ENCODE assay signal across 9 cellular contexts in the genomic region with DNA sequence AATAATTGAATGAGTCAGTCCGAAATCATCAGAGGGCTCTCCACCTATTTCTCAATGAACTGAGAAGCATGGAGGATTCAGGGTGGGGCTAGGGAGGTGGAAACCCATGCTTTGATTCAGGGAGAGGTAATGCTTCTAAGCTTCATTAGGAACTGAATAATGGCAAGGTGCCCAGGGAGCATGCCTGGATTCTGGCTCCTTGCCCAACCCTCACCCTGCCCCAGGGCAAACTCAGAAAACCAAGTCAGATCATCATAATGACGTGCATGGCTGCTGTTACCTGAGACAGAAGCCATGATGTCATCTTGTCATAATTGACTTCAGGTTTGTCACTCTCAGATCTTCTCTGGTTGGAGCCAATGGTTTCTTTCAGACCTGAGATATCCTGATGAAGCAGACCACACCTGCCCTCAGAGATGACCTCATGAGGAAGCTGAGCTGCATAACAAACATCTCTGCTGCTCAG.
DNase-seq lines count a peak whose midpoint lies in the region; ATAC-seq, FAIRE-seq and TF ChIP-seq lines count a peak whose summit lies in the region.
"Had no signal": no experiment of that assay in that cellular context is flagged by ENCODE, and none has a peak within 500 bp of the region (broad histone marks: within the 10 kb centered on the region; RNA-seq: fewer than 3 reads in every experiment).

No MANE protein-coding gene starts in this region.

- H4K8ac ChIP-seq in IMR-90 (ENCODE audit: low read depth in 2 of 2, low read length in 2 of 2) (no peak overlapping the region), neuronal stem cell (ENCODE audit: low read depth, low read length) (no peak overlapping the region)

- no peak overlapping the region for H3K23ac ChIP-seq in IMR-90 (ENCODE audit: low read depth, low read length)
- no peak overlapping the region for H3K23ac ChIP-seq in neuronal stem cell (ENCODE audit: low read depth, low read length, poor library complexity)

- no peak overlapping the region for H2AK9ac ChIP-seq in IMR-90 (replicated peaks; ENCODE audit: low read depth, low read length, poor library complexity)

- intact Hi-C loops in IMR-90 (cut with micrococcal nuclease): no loop called here

- WGBS in IMR-90 (ENCODE audit: extremely low coverage in 2 of 2, insufficient read length in 1 of 2), 2 experiments: 83% methylated on average over 1 of the region's 2 CpGs; no CpG with 5 or more reads in 1 of the 2 experiments
- WGBS in neuronal stem cell (ENCODE audit: extremely low coverage in 2 of 2, insufficient read length in 2 of 2, insufficient replicate concordance in 1 of 2), 2 donors: no CpG with 5 or more reads among the region's 2 CpGs

- H3K56ac ChIP-seq in IMR-90 (ENCODE audit: extremely low read depth, insufficient read depth, low read length): no peak overlapping the region

- H3K4me1 ChIP-seq in IMR-90 (ENCODE audit: control insufficient read depth, insufficient read depth, low read length) (peaks cover 11% of the 10 kb centered on the region), keratinocyte (ENCODE audit: control insufficient read depth, extremely low read depth, insufficient read depth, low read length) (peaks cover 26% of the 10 kb centered on the region), neuronal stem cell (ENCODE audit: control insufficient read depth in 2 of 2, insufficient read depth in 1 of 2, low read depth in 1 of 2, low read length in 2 of 2) (no peaks in the 10 kb centered on the region)

- H3K4me2 ChIP-seq in IMR-90 (ENCODE audit: low read depth, low read length) (no peak overlapping the region), keratinocyte (ENCODE audit: control insufficient read depth, extremely low read depth, insufficient read depth, low read depth, low read length) (peak overlapping the region; percentile 64), neuronal stem cell (ENCODE audit: insufficient read depth, low read length, poor library complexity, severe bottlenecking) (no peak overlapping the region)

- DNase-seq in COR-L47 (lab: John Stamatoyannopoulos, UW) (peak; percentile 88), IMR-90 (peak; percentile 61), RWPE1 (ENCODE audit: low spot score) (peak; percentile 99), keratinocyte (ENCODE audit: low read depth, low spot score) (peak; percentile 99), neuronal stem cell (ENCODE audit: low spot score) (no peak), NCI-H2227 treated with DMSO at 0.1 percent for 48 hours (lab: John Stamatoyannopoulos, UW) (no peak), erythroblast (lab: John Stamatoyannopoulos, UW) (no peak), islet precursor cell (no peak)
- DNase-seq: dorsolateral prefrontal cortex had no signal

- H3K9me3 ChIP-seq in IMR-90 (ENCODE audit: control insufficient read depth, insufficient read depth, low read length): peaks cover 2% of the 10 kb centered on the region; the same call in 1 of the 2 replicates
- H3K9me3 ChIP-seq in keratinocyte (ENCODE audit: control insufficient read depth, low read depth, low read length): no peaks in the 10 kb centered on the region
- no peaks in the 10 kb centered on the region for H3K9me3 ChIP-seq in neuronal stem cell (replicated peaks in 1 of 2; ENCODE audit: control insufficient read depth in 2 of 2, insufficient read depth in 1 of 2, low read depth in 1 of 2, low read length in 2 of 2)

- no peak overlapping the region; the same call in 1 of the 2 replicates for H4K91ac ChIP-seq in IMR-90 (ENCODE audit: insufficient read depth, low read depth, low read length)
- H4K91ac ChIP-seq in neuronal stem cell (ENCODE audit: low read depth, low read length, poor library complexity): no peak overlapping the region

- TF ChIP-seq POLR2A in IMR-90 (IDR thresholded peaks at IDR 0.05; ENCODE audit: low read depth, low read length) (no peak), erythroblast (IDR thresholded peaks at IDR 0.05; ENCODE audit: low read length) (no peak)

- H2AK5ac ChIP-seq in IMR-90 (ENCODE audit: low read depth, low read length) (0 out of 2 replicates have a peak overlapping the region, but pooled peaks have one; percentile 0), neuronal stem cell (ENCODE audit: low read depth, low read length) (no peak overlapping the region)

- H3K4ac ChIP-seq in IMR-90 (ENCODE audit: low read depth, low read length) (no peak overlapping the region), neuronal stem cell (ENCODE audit: low read length) (no peak overlapping the region)

- H3K18ac ChIP-seq in IMR-90 (ENCODE audit: low read depth, low read length) (no peak overlapping the region), neuronal stem cell (ENCODE audit: low read length) (no peak overlapping the region)

- H2BK120ac ChIP-seq in IMR-90 (ENCODE audit: low read depth, low read length) (peak overlapping the region; percentile 9; the same call in 1 of the 2 replicates), neuronal stem cell (ENCODE audit: low read depth, low read length) (no peak overlapping the region)

- no peak overlapping the region for H3K4me3 ChIP-seq in IMR-90 (ENCODE audit: insufficient read depth, low read depth, low read length)
- no peak overlapping the region for H3K4me3 ChIP-seq in keratinocyte (ENCODE audit: control insufficient read depth in 2 of 3, extremely low read depth in 1 of 3, insufficient read depth in 2 of 3, low read depth in 1 of 3, low read length in 3 of 3)
- no peak overlapping the region for H3K4me3 ChIP-seq in neuronal stem cell (ENCODE audit: low read length in 2 of 2)
- H3K4me3 ChIP-seq: dorsolateral prefrontal cortex had no signal

- H3K36me3 ChIP-seq in IMR-90 (ENCODE audit: control insufficient read depth, insufficient read depth, low read length) (no peaks in the 10 kb centered on the region), keratinocyte (ENCODE audit: control insufficient read depth in 2 of 2, extremely low read depth in 1 of 2, insufficient read depth in 2 of 2, low read length in 2 of 2) (no peaks in the 10 kb centered on the region), neuronal stem cell (replicated peaks in 1 of 2; ENCODE audit: control insufficient read depth in 2 of 2, insufficient read depth in 2 of 2, low read length in 2 of 2) (no peaks in the 10 kb centered on the region)

- H4K5ac ChIP-seq in IMR-90 (ENCODE audit: low read depth, low read length): no peak overlapping the region

- H3K9ac ChIP-seq in IMR-90 (ENCODE audit: low read depth, low read length): no peak overlapping the region
- no peak overlapping the region for H3K9ac ChIP-seq in keratinocyte (ENCODE audit: control insufficient read depth, extremely low read depth, insufficient read depth, low read length)
- no peak overlapping the region for H3K9ac ChIP-seq in neuronal stem cell (ENCODE audit: low read depth, low read length, poor library complexity)

- no peak overlapping the region for H2BK20ac ChIP-seq in IMR-90 (ENCODE audit: low read depth, low read length)

- peaks cover 18% of the 10 kb centered on the region; the same call in 1 of the 2 replicates for H3K9me1 ChIP-seq in IMR-90 (ENCODE audit: insufficient read depth, low read length)
- H3K9me1 ChIP-seq in keratinocyte (ENCODE audit: control insufficient read depth, extremely low read depth, insufficient read depth, low read length): no peaks in the 10 kb centered on the region

- dilution Hi-C loops in IMR-90 (cut with HindIII; ENCODE audit: low sequenced_read_pairs, unreplicated experiment): no loop called here
- dilution Hi-C loops in keratinocyte (cut with MboI; ENCODE audit: extremely low pct_ligation_motif_present, low sequenced_read_pairs): no loop called here

- in situ Hi-C loops in IMR-90 (cut with MboI; ENCODE audit: low sequenced_read_pairs): no loop called here

- no peak overlapping the region for H2BK12ac ChIP-seq in neuronal stem cell (ENCODE audit: low read length)

- peak; percentile 51 for ATAC-seq in IMR-90 (ENCODE audit: low read depth)

- no peaks in the 10 kb centered on the region for H3K79me2 ChIP-seq in keratinocyte (ENCODE audit: control insufficient read depth, insufficient read depth, low read length)

- peak overlapping the region; percentile 26; the same call in 1 of the 3 replicates for H2BK15ac ChIP-seq in IMR-90 (ENCODE audit: low read depth, low read length)
- no peak overlapping the region for H2BK15ac ChIP-seq in neuronal stem cell (ENCODE audit: low read length)

- TF ChIP-seq RAD21 in IMR-90 (IDR thresholded peaks at IDR 0.05; ENCODE audit: low read length): no peak

- H3K14ac ChIP-seq in IMR-90 (replicated peaks; ENCODE audit: low read depth, low read length): no peak overlapping the region
- no peak overlapping the region for H3K14ac ChIP-seq in neuronal stem cell (ENCODE audit: low read length)

- POLR2A ChIA-PET in IMR-90 (lab: Charles Lee; ENCODE audit: unreplicated experiment): no interaction called here
- POLR2A ChIA-PET in RWPE1 (lab: Yijun Ruan, JAX; ENCODE audit: low non-redundant PET): no interaction called here

- no TSS peak for BruUV-seq in IMR-90 (replicated peaks; lab: Mats Ljungman, UMichigan)

- CTCF ChIA-PET in IMR-90 (lab: Yijun Ruan, JAX): no interaction called here
- CTCF ChIA-PET in RWPE1 (lab: Yijun Ruan, JAX): interaction anchor here (0.8 to 1.2 kb wide), 2 partner anchors 86 to 425 kb away, joined by 3 to 4 read pairs; no protein-coding TSS in a partner anchor

- H2BK5ac ChIP-seq in IMR-90 (ENCODE audit: low read depth, low read length, poor library complexity, severe bottlenecking) (no peak overlapping the region), neuronal stem cell (ENCODE audit: low read length) (no peak overlapping the region)

- H3K27me3 ChIP-seq in IMR-90 (ENCODE audit: control insufficient read depth, insufficient read depth, low read length) (no peaks in the 10 kb centered on the region), keratinocyte (ENCODE audit: control insufficient read depth, extremely low read depth, insufficient read depth, low read length) (no peaks in the 10 kb centered on the region), neuronal stem cell (ENCODE audit: control insufficient read depth in 3 of 3, insufficient read depth in 3 of 3, low read depth in 1 of 3, low read length in 3 of 3) (no peaks in the 10 kb centered on the region)
- H3K27me3 ChIP-seq: dorsolateral prefrontal cortex had no signal

- FAIRE-seq in keratinocyte (lab: Jason Lieb, UNC): peak; percentile 98

- H3K79me1 ChIP-seq in IMR-90 (ENCODE audit: low read depth in 1 of 2, low read length in 2 of 2): no peaks in the 10 kb centered on the region
- no peaks in the 10 kb centered on the region for H3K79me1 ChIP-seq in neuronal stem cell (ENCODE audit: low read depth, low read length)

- no peak for TF ChIP-seq CTCF in IMR-90 (conservative IDR thresholded peaks at IDR 0.05; ENCODE audit: low read depth, low read length)
- TF ChIP-seq CTCF in RWPE1 (conservative IDR thresholded peaks at IDR 0.05; ENCODE audit: low read depth): no peak
- TF ChIP-seq CTCF in keratinocyte (optimal IDR thresholded peaks at IDR 0.05 in 1 of 3, IDR thresholded peaks at IDR 0.05 in 1 of 3, conservative IDR thresholded peaks at IDR 0.05 in 1 of 3; ENCODE audit: extremely low read depth in 1 of 3, insufficient read depth in 2 of 3, low read length in 3 of 3): no peak

- no peaks in the 10 kb centered on the region for H4K20me1 ChIP-seq in IMR-90 (ENCODE audit: insufficient read depth, low read length)
- no peaks in the 10 kb centered on the region for H4K20me1 ChIP-seq in keratinocyte (ENCODE audit: control insufficient read depth, extremely low read depth, insufficient read depth, low read length)

- peak overlapping the region; percentile 58 for H2AFZ ChIP-seq in IMR-90 (replicated peaks; ENCODE audit: low read length, poor library complexity)
- H2AFZ ChIP-seq in keratinocyte (ENCODE audit: control insufficient read depth, low read length): no peak overlapping the region
- H2AFZ ChIP-seq in neuronal stem cell (ENCODE audit: low read length): no peak overlapping the region

- H3K27ac ChIP-seq in IMR-90 (ENCODE audit: insufficient read depth, low read length): no peak overlapping the region
- peak overlapping the region; percentile 64 for H3K27ac ChIP-seq in RWPE1
- peak overlapping the region; percentile 86 for H3K27ac ChIP-seq in keratinocyte (ENCODE audit: control insufficient read depth, insufficient read depth, low read length)
- no peak overlapping the region for H3K27ac ChIP-seq in neuronal stem cell (replicated peaks; ENCODE audit: low read length)
- H3K27ac ChIP-seq: dorsolateral prefrontal cortex had no signal

Comparison
In these comparisons a context has a peak if more than half of its experiments do, and no peak if none do; other contexts are left out.
1. DNase-seq: peak in COR-L47 (single experiment), IMR-90 (single experiment), RWPE1 (single experiment) and keratinocyte (single experiment); none in neuronal stem cell (single experiment), NCI-H2227 treated with DMSO at 0.1 percent for 48 hours (single experiment), erythroblast (0 of 2) and islet precursor cell (single experiment).
2. H3K27ac ChIP-seq: peak in RWPE1 (single experiment) and keratinocyte (single experiment); none in IMR-90 (single experiment) and neuronal stem cell (single experiment).